Comparison of ENCODE assay signal across 1 cellular context in genomic region chr17:44688200-44688599, GRCh38.
TF ChIP-seq lines count a peak whose summit lies in the region.

No MANE protein-coding gene starts in this region.

TF ChIP-seq in H1, 55 proteins besides CTCF, POLR2A, EP300 and RAD21:
- no peak for TF ChIP-seq ATF2 (IDR thresholded peaks at IDR 0.05; ENCODE audit: low read length)
- no peak for TF ChIP-seq TAF1 (IDR thresholded peaks at IDR 0.05; ENCODE audit: low read depth, low read length)
- TF ChIP-seq SP4 (IDR thresholded peaks at IDR 0.05; ENCODE audit: low read length): no peak
- TF ChIP-seq GABPA (IDR thresholded peaks at IDR 0.05; ENCODE audit: borderline replicate concordance, insufficient read depth, low read length): no peak
- TF ChIP-seq RNF2 (IDR thresholded peaks at IDR 0.05; ENCODE audit: borderline replicate concordance, low read depth, low read length, missing control alignments, poor library complexity, severe bottlenecking): no peak
- TF ChIP-seq JUND (IDR thresholded peaks at IDR 0.05; ENCODE audit: low read length): no peak
- no peak for TF ChIP-seq POLR2AphosphoS5 (IDR thresholded peaks at IDR 0.05; ENCODE audit: low read depth, low read length)
- no peak for TF ChIP-seq SUZ12 (IDR thresholded peaks at IDR 0.05; ENCODE audit: low read length)
- no peak for TF ChIP-seq RXRA (IDR thresholded peaks at IDR 0.05; ENCODE audit: insufficient read depth, low read depth, low read length)
- TF ChIP-seq CBX8 (IDR thresholded peaks at IDR 0.05; ENCODE audit: borderline replicate concordance, low read depth, low read length): no peak
- TF ChIP-seq POU5F1 (IDR thresholded peaks at IDR 0.05; ENCODE audit: low read depth, low read length): no peak
- TF ChIP-seq TBP (IDR thresholded peaks at IDR 0.05; ENCODE audit: low read depth, low read length): no peak
- TF ChIP-seq ZNF274 (IDR thresholded peaks at IDR 0.05; ENCODE audit: borderline replicate concordance, extremely low read depth, low read length): no peak
- no peak for TF ChIP-seq KDM4A (IDR thresholded peaks at IDR 0.05; ENCODE audit: low read depth, low read length, severe bottlenecking)
- no peak for TF ChIP-seq EGR1 (IDR thresholded peaks at IDR 0.05; ENCODE audit: borderline replicate concordance, low read depth, low read length)
- no peak for TF ChIP-seq NRF1 (IDR thresholded peaks at IDR 0.05; ENCODE audit: low read depth, low read length)
- no peak for TF ChIP-seq HDAC2 (IDR thresholded peaks at IDR 0.05; ENCODE audit: borderline replicate concordance in 1 of 2, low read depth in 2 of 2, low read length in 2 of 2)
- TF ChIP-seq BRCA1 (IDR thresholded peaks at IDR 0.05; ENCODE audit: low read depth, low read length): no peak
- no peak for TF ChIP-seq YY1 (IDR thresholded peaks at IDR 0.05; ENCODE audit: low read depth, low read length)
- TF ChIP-seq MAFK (IDR thresholded peaks at IDR 0.05; ENCODE audit: low read depth, low read length): no peak
